In genomic region chr21:44718571-44718970, GRCh38 we compare ENCODE assay signal across 20 cellular contexts. TPM values are rescaled to one million over a fixed set of nuclear protein-coding genes. Genes with fewer than 3 reads are reported as not detected.
"Had no signal": no experiment of that assay in that cellular context is flagged by ENCODE, and none has a peak within 500 bp of the region (broad histone marks: within the 10 kb centered on the region; RNA-seq: fewer than 3 reads in every experiment).

No MANE protein-coding gene starts in this region.

- H3K27ac ChIP-seq: cardiac muscle cell, epithelial cell of prostate, gastrocnemius medialis, heart right ventricle, neutrophil, prostate gland, sigmoid colon had no signal

- H3K9me3 ChIP-seq: gastrocnemius medialis, heart right ventricle, neutrophil, prostate gland, sigmoid colon had no signal

- H3K4me1 ChIP-seq: gastrocnemius medialis, prostate gland had no signal

- DNase-seq: activated CD4-positive, alpha-beta T cell treated with anti-CD3 and anti-CD28 coated beads, Interleukin-2, amount 50 U/mL, for 1 hour; activated CD8-positive, alpha-beta memory T cell treated with anti-CD3 and anti-CD28 coated beads, Interleukin-2, amount 10 ng/mL, durations not matched to agents 7 days and 5 days; activated naive CD4-positive, alpha-beta T cell; activated T-cell treated with anti-CD3 and anti-CD28 coated beads, Interleukin-2, amount 50 U/mL, for 24 hours; cortex of kidney; effector memory CD4-positive, alpha-beta T cell; gastrocnemius medialis; heart right ventricle; kidney; sigmoid colon; stimulated activated naive CD4-positive, alpha-beta T cell treated with Interleukin-2 at 50 U/mL for 16 hours; trophoblast cell had no signal

- H3K4me3 ChIP-seq: cardiac muscle cell, gastrocnemius medialis, heart right ventricle, prostate gland, sigmoid colon had no signal

- H3K36me3 ChIP-seq: cardiac muscle cell, gastrocnemius medialis, heart right ventricle, neutrophil, prostate gland, sigmoid colon had no signal

- FAIRE-seq: astrocyte, kidney had no signal

RNA-seq across cellular contexts. Expression of gene TSPEAR, which starts 7.2 kb away (rescaled TPM):
- total RNA-seq: activated CD8-positive, alpha-beta memory T cell treated with anti-CD3 and anti-CD28 coated beads, Interleukin-2, amount 10 ng/mL, durations not matched to agents 7 days and 5 days; astrocyte; gastrocnemius medialis; myocyte; sigmoid colon; T-helper 1 cell treated with Interleukin-12 subunit alpha and Interleukin-12 subunit beta and Interleukin-4 antibody, amounts not matched to agents 30 ng/mL and 1 ng/mL, for 36 hours had no signal

RNA-seq across cellular contexts. Expression of gene KRTAP10-12, which starts 21.6 kb away (rescaled TPM):
- total RNA-seq: activated CD8-positive, alpha-beta memory T cell treated with anti-CD3 and anti-CD28 coated beads, Interleukin-2, amount 10 ng/mL, durations not matched to agents 7 days and 5 days; astrocyte; cardiac muscle cell; gastrocnemius medialis; heart right ventricle; kidney; mesothelial cell of epicardium; myocyte; prostate gland; sigmoid colon; T-helper 1 cell treated with Interleukin-12 subunit alpha and Interleukin-12 subunit beta and Interleukin-4 antibody, amounts not matched to agents 30 ng/mL and 1 ng/mL, for 36 hours had no signal
- polyA plus RNA-seq: cardiac muscle cell, heart right ventricle, sigmoid colon had no signal

RNA-seq across cellular contexts. Expression of gene KRTAP12-1, which starts 36.6 kb away (rescaled TPM):
- total RNA-seq: activated CD8-positive, alpha-beta memory T cell treated with anti-CD3 and anti-CD28 coated beads, Interleukin-2, amount 10 ng/mL, durations not matched to agents 7 days and 5 days; astrocyte; cardiac muscle cell; gastrocnemius medialis; heart right ventricle; kidney; mesothelial cell of epicardium; myocyte; prostate gland; sigmoid colon; T-helper 1 cell treated with Interleukin-12 subunit alpha and Interleukin-12 subunit beta and Interleukin-4 antibody, amounts not matched to agents 30 ng/mL and 1 ng/mL, for 36 hours had no signal
- polyA plus RNA-seq: cardiac muscle cell, heart right ventricle, sigmoid colon had no signal

RNA-seq across cellular contexts. Expression of gene KRTAP12-2, which starts 51.8 kb away (rescaled TPM):
- total RNA-seq: activated CD8-positive, alpha-beta memory T cell treated with anti-CD3 and anti-CD28 coated beads, Interleukin-2, amount 10 ng/mL, durations not matched to agents 7 days and 5 days; astrocyte; cardiac muscle cell; gastrocnemius medialis; heart right ventricle; kidney; mesothelial cell of epicardium; myocyte; prostate gland; sigmoid colon; T-helper 1 cell treated with Interleukin-12 subunit alpha and Interleukin-12 subunit beta and Interleukin-4 antibody, amounts not matched to agents 30 ng/mL and 1 ng/mL, for 36 hours had no signal
- polyA plus RNA-seq: cardiac muscle cell, heart right ventricle, sigmoid colon had no signal
